1 cellular context compared by ENCODE assay signal in the genomic region with DNA sequence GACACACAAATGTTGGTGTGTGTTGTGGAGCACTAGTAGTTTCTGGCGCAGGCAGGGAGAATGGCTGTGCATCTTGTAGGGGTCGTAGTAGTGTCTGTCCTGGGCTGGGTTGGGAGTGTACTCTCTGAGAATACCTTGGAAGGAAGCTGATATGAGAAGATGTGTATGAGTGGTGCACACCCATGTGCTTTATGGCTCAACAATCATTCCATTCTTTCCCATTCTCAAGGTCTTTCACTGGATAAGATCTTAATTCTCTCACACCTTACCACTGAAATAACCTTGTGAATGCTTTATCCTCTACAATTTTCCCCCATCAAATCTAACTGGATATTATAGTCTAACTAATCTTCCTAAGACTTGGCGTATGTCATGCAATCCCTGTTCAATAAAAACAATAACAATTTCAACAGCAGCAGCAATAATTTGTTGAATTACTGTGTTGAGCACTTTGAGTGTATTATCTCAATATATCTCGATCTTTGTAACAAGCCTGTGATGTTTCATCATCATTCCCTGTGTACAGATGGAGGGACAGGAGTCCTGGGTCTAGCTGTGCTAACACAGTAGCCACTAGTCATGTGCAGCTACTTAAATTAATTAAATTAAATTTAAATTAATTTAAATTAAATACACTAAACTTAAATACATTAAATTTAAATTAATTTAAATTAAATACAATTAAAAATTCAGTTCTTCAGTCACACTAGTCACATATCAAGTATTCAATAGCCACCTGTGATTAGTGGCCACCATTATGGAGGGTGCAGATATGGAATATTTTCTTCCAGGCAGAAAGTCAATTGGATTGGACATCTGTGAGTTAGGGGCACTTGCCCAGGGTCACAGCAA.
TF ChIP-seq lines count a peak whose summit lies in the region.

No MANE protein-coding gene starts in this region.

TF ChIP-seq in HEK293, 187 proteins besides CTCF, POLR2A, EP300 and RAD21 (continued from another document):
- TF ChIP-seq, protein P1, sequence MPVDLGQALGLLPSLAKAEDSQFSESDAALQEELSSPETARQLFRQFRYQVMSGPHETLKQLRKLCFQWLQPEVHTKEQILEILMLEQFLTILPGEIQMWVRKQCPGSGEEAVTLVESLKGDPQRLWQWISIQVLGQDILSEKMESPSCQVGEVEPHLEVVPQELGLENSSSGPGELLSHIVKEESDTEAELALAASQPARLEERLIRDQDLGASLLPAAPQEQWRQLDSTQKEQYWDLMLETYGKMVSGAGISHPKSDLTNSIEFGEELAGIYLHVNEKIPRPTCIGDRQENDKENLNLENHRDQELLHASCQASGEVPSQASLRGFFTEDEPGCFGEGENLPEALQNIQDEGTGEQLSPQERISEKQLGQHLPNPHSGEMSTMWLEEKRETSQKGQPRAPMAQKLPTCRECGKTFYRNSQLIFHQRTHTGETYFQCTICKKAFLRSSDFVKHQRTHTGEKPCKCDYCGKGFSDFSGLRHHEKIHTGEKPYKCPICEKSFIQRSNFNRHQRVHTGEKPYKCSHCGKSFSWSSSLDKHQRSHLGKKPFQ (tag by site-specific recombination; IDR thresholded peaks at IDR 0.05) = no peak
- no peak for TF ChIP-seq ZNF792 (tag by site-specific recombination; IDR thresholded peaks at IDR 0.05)
- no peak for TF ChIP-seq ZNF596 (tag by site-specific recombination; IDR thresholded peaks at IDR 0.05)
